In genomic region chr7:108525985-108526767, GRCh38 we compare ENCODE assay signal across 8 cellular contexts. TPM values are rescaled to one million over a fixed set of nuclear protein-coding genes. Genes with fewer than 3 reads are reported as not detected.
DNase-seq lines count a peak whose midpoint lies in the region; ATAC-seq and TF ChIP-seq lines count a peak whose summit lies in the region.

Gene PNPLA8 (minus strand): TSS chr7:108526135. CDS start chr7:108515491, 10,644 bp downstream.

- peak; percentile 100 for DNase-seq in CD14-positive monocyte (ENCODE audit: low spot score)
- peak; percentile 99 for DNase-seq in NCI-H82 (lab: John Stamatoyannopoulos, UW)
- peak; percentile 100 for DNase-seq in activated CD4-positive, alpha-beta T cell treated with anti-CD3 and anti-CD28 coated beads, Interleukin-2, amount 50 U/mL, for 48 hours
- DNase-seq in dermis blood vessel endothelial cell: peak; percentile 100
- DNase-seq in left lung: peak; percentile 100
- DNase-seq in stimulated activated CD4-positive, alpha-beta T cell treated with anti-CD3 and anti-CD28 coated beads, Interleukin-2, amount 100 ng/mL, for 48 hours: peak; percentile 99 to 100

- H3K9me3 Mint-ChIP-seq in CD14-positive monocyte: no peaks in the 10 kb centered on the region

- peaks cover 16 to 46% of the 10 kb centered on the region in 2 donors for H3K4me1 ChIP-seq in left lung

- H3K4me3 Mint-ChIP-seq in CD14-positive monocyte: peak within 1 kb of the TSS; percentile 96 to 99

- ATAC-seq in GM19397 (IDR thresholded peaks at IDR 0.05; ENCODE audit: unreplicated experiment) (peak; percentile 94), HG03571 (IDR thresholded peaks at IDR 0.05; ENCODE audit: unreplicated experiment) (peak; percentile 95), left lung (peak; percentile 94)

- H3K4me1 Mint-ChIP-seq in CD14-positive monocyte: peaks cover 33% of the 10 kb centered on the region

- peak within 1 kb of the TSS; percentile 99 to 100 for H3K27ac ChIP-seq in left lung

- no peaks in the 10 kb centered on the region for H3K9me3 ChIP-seq in left lung

- peak within 1 kb of the TSS; percentile 69 for H3K4me3 ChIP-seq in left lung

- H3K36me3 Mint-ChIP-seq in CD14-positive monocyte: peaks cover 16 to 19% of the 10 kb centered on the region in 2 donors

- H3K36me3 ChIP-seq in left lung: no peaks in the 10 kb centered on the region

- TF ChIP-seq CTCF in CD14-positive monocyte (IDR thresholded peaks at IDR 0.05) (no peak), left lung (IDR thresholded peaks at IDR 0.05) (no peak)

- H3K27me3 ChIP-seq in left lung: no peaks in the 10 kb centered on the region

- intact Hi-C loops in CD14-positive monocyte (cut with micrococcal nuclease): loop anchor here (2.0 kb wide), 1 partner anchor 43 kb away; the partner anchor contains the start of genes DNAJB9 (in 2 of the 2) and THAP5 (in 2 of the 2)
- intact Hi-C loops in left lung (cut with DNase I): no loop called here

- H3K27me3 Mint-ChIP-seq in CD14-positive monocyte (ENCODE audit: low read depth in 3 of 3): peaks cover 1 to 5% (median 4%) of the 10 kb centered on the region in 3 donors

- H3K27ac Mint-ChIP-seq in CD14-positive monocyte: peak within 1 kb of the TSS; percentile 99 to 100 (median 100)

RNA-seq across cellular contexts. Expression of gene PNPLA8, which starts in this region (rescaled TPM):
- polyA plus RNA-seq in CD14-positive monocyte: 10 to 100 TPM; 55.5 to 80.0 TPM
- total RNA-seq in dermis blood vessel endothelial cell (39.7 and 58.4 TPM in 2 replicates), left lung (10 to 100 TPM; 32.3 to 33.4 TPM)

Comparison
In these comparisons a context has a peak if more than half of its experiments do, and no peak if none do; other contexts are left out.
1. Peak in every context shown above with its lines: DNase-seq, ATAC-seq, H3K4me3 ChIP-seq and H3K27ac ChIP-seq.
2. intact Hi-C loops: an anchor here in CD14-positive monocyte (2.0 kb wide); none called in left lung.